In genomic region chr6:34120953-34121675, GRCh38 we compare ENCODE assay signal across 14 cellular contexts. TPM values are rescaled to one million over a fixed set of nuclear protein-coding genes. Genes with fewer than 3 reads are reported as not detected.
"Had no signal": no experiment of that assay in that cellular context is flagged by ENCODE, and none has a peak within 500 bp of the region (broad histone marks: within the 10 kb centered on the region; RNA-seq: fewer than 3 reads in every experiment).

No MANE protein-coding gene starts in this region.

- H3K4me3 ChIP-seq: gastrocnemius medialis, lung, right atrium auricular region, smooth muscle cell had no signal

- DNase-seq: activated gamma-delta T cell treated with Interleukin-2 at 50 U/mL for 16 hours; activated T-cell treated with anti-CD3 and anti-CD28 coated beads, Interleukin-2, amount 50 U/mL, for 48 hours; aorta; gastrocnemius medialis; naive thymus-derived CD4-positive, alpha-beta T cell; nucleus accumbens; stimulated activated naive CD4-positive, alpha-beta T cell; trophoblast cell had no signal

- H3K36me3 Mint-ChIP-seq: naive thymus-derived CD4-positive, alpha-beta T cell had no signal

- ATAC-seq: gastrocnemius medialis; naive thymus-derived CD4-positive, alpha-beta T cell had no signal

- H3K27ac Mint-ChIP-seq: naive thymus-derived CD4-positive, alpha-beta T cell; T-helper 1 cell treated with Interleukin-12 subunit alpha and Interleukin-12 subunit beta and Interleukin-4 antibody, amounts not matched to agents 30 μg/mL and 1 μg/mL, for 36 hours had no signal

- H3K4me3 Mint-ChIP-seq: naive thymus-derived CD4-positive, alpha-beta T cell; T-helper 1 cell treated with Interleukin-12 subunit alpha and Interleukin-12 subunit beta and Interleukin-4 antibody, amounts not matched to agents 30 μg/mL and 1 μg/mL, for 36 hours had no signal

- H3K9me3 Mint-ChIP-seq: T-helper 1 cell treated with Interleukin-12 subunit alpha and Interleukin-12 subunit beta and Interleukin-4 antibody, amounts not matched to agents 30 μg/mL and 1 μg/mL, for 36 hours had no signal

- H3K4me2 ChIP-seq: smooth muscle cell had no signal

- H3K36me3 ChIP-seq: gastrocnemius medialis, right atrium auricular region had no signal

- H3K27ac ChIP-seq: gastrocnemius medialis, right atrium auricular region had no signal

- H3K9me3 ChIP-seq: gastrocnemius medialis, right atrium auricular region had no signal

- H3K27me3 ChIP-seq: right atrium auricular region had no signal

- H3K4me1 ChIP-seq: gastrocnemius medialis, right atrium auricular region had no signal

RNA-seq across cellular contexts. Expression of gene GRM4, which starts 24.8 kb away (rescaled TPM):
- total RNA-seq: aorta; bronchial epithelial cell; naive thymus-derived CD4-positive, alpha-beta T cell; posterior vena cava; right atrium auricular region; smooth muscle cell had no signal
- polyA plus RNA-seq: aorta; naive thymus-derived CD4-positive, alpha-beta T cell had no signal
